In the genomic region with DNA sequence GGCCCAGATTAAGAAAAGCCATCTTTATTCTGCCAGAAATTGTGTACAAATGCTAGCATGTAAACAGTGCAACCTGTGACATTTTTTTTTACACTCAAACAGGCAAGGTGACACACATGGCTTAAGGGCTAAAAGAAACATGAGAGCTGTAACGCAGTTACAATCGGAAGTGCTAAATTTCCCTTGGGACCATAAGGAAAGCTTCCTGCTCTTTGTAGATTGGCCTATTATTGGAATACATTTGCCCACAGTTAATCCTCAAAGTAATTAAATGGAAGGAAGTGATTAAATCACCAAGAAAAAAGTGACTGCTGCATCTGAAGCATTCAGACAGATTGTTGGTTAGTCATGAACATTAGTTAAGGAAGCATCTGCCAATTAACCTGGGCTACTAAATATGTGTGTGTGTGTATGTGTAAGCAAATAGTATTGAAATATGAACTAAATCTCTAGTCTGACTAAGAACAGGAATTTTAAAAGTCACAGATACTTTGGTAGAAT, we compare ENCODE assay signal across 1 cellular context.
TF ChIP-seq lines count a peak whose summit lies in the region.

No MANE protein-coding gene starts in this region.

TF ChIP-seq in HEK293, 187 proteins besides CTCF, POLR2A, EP300 and RAD21 (continued from another document and continues in another):
- TF ChIP-seq, protein P1, sequence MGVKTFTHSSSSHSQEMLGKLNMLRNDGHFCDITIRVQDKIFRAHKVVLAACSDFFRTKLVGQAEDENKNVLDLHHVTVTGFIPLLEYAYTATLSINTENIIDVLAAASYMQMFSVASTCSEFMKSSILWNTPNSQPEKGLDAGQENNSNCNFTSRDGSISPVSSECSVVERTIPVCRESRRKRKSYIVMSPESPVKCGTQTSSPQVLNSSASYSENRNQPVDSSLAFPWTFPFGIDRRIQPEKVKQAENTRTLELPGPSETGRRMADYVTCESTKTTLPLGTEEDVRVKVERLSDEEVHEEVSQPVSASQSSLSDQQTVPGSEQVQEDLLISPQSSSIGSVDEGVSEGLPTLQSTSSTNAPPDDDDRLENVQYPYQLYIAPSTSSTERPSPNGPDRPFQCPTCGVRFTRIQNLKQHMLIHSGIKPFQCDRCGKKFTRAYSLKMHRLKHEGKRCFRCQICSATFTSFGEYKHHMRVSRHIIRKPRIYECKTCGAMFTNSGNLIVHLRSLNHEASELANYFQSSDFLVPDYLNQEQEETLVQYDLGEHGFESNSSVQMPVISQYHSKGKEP (tag by site-specific recombination; IDR thresholded peaks at IDR 0.05): peak; percentile 91
- TF ChIP-seq ZNF48 (tag by site-specific recombination; IDR thresholded peaks at IDR 0.05) (no peak), ZNF211 (tag by site-specific recombination; IDR thresholded peaks at IDR 0.05; ENCODE audit: low read depth) (no peak), ZNF24 (tag by site-specific recombination; IDR thresholded peaks at IDR 0.05) (peak; percentile 91), RBAK (tag by site-specific recombination; IDR thresholded peaks at IDR 0.05) (no peak), ZNF561 (tag by site-specific recombination; IDR thresholded peaks at IDR 0.05; ENCODE audit: borderline replicate concordance) (no peak), ZNF404 (tag by site-specific recombination; IDR thresholded peaks at IDR 0.05) (no peak), ZNF747 (tag by site-specific recombination; IDR thresholded peaks at IDR 0.05) (no peak), KLF10 (tag by site-specific recombination; IDR thresholded peaks at IDR 0.05) (peak; percentile 74), ZNF366 (tag by site-specific recombination; conservative IDR thresholded peaks at IDR 0.05) (peak; percentile 81), YY1 (tag by site-specific recombination; IDR thresholded peaks at IDR 0.05) (no peak), MYNN (tag by site-specific recombination; IDR thresholded peaks at IDR 0.05; ENCODE audit: borderline replicate concordance) (no peak), ZNF623 (tag by site-specific recombination; IDR thresholded peaks at IDR 0.05) (no peak), ZNF302 (tag by site-specific recombination; IDR thresholded peaks at IDR 0.05; ENCODE audit: low read depth) (no peak), ZNF157 (tag by site-specific recombination; IDR thresholded peaks at IDR 0.05) (no peak), ZNF610 (tag by site-specific recombination; IDR thresholded peaks at IDR 0.05; ENCODE audit: borderline replicate concordance) (no peak), EGR2 (tag by site-specific recombination; IDR thresholded peaks at IDR 0.05; ENCODE audit: low read depth) (no peak), ZBTB1 (tag by site-specific recombination; IDR thresholded peaks at IDR 0.05) (peak; percentile 69; the same call in 1 of the 2 replicates), ZNF214 (tag by site-specific recombination; IDR thresholded peaks at IDR 0.05; ENCODE audit: borderline replicate concordance) (no peak), ZNF433 (tag by site-specific recombination; IDR thresholded peaks at IDR 0.05; ENCODE audit: low read depth) (no peak), ZNF23 (tag by site-specific recombination; IDR thresholded peaks at IDR 0.05; ENCODE audit: borderline replicate concordance) (no peak), ZNF558 (tag by site-specific recombination; IDR thresholded peaks at IDR 0.05) (no peak), ZNF585B (tag by site-specific recombination; IDR thresholded peaks at IDR 0.05) (no peak), ZSCAN23 (tag by site-specific recombination; IDR thresholded peaks at IDR 0.05) (peak; percentile 94), ZNF596 (tag by site-specific recombination; IDR thresholded peaks at IDR 0.05) (no peak), SCRT1 (tag by site-specific recombination; IDR thresholded peaks at IDR 0.05; ENCODE audit: borderline replicate concordance) (no peak), ZNF350 (tag by site-specific recombination; IDR thresholded peaks at IDR 0.05) (no peak)
- TF ChIP-seq, protein P2, sequence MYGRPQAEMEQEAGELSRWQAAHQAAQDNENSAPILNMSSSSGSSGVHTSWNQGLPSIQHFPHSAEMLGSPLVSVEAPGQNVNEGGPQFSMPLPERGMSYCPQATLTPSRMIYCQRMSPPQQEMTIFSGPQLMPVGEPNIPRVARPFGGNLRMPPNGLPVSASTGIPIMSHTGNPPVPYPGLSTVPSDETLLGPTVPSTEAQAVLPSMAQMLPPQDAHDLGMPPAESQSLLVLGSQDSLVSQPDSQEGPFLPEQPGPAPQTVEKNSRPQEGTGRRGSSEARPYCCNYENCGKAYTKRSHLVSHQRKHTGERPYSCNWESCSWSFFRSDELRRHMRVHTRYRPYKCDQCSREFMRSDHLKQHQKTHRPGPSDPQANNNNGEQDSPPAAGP (tag by site-specific recombination; IDR thresholded peaks at IDR 0.05): peak; percentile 57; the same call in 1 of the 2 replicates
- TF ChIP-seq, protein P3, sequence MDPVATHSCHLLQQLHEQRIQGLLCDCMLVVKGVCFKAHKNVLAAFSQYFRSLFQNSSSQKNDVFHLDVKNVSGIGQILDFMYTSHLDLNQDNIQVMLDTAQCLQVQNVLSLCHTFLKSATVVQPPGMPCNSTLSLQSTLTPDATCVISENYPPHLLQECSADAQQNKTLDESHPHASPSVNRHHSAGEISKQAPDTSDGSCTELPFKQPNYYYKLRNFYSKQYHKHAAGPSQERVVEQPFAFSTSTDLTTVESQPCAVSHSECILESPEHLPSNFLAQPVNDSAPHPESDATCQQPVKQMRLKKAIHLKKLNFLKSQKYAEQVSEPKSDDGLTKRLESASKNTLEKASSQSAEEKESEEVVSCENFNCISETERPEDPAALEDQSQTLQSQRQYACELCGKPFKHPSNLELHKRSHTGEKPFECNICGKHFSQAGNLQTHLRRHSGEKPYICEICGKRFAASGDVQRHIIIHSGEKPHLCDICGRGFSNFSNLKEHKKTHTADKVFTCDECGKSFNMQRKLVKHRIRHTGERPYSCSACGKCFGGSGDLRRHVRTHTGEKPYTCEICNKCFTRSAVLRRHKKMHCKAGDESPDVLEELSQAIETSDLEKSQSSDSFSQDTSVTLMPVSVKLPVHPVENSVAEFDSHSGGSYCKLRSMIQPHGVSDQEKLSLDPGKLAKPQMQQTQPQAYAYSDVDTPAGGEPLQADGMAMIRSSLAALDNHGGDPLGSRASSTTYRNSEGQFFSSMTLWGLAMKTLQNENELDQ (tag by site-specific recombination; IDR thresholded peaks at IDR 0.05; ENCODE audit: low read depth): no peak
- TF ChIP-seq, protein P4, sequence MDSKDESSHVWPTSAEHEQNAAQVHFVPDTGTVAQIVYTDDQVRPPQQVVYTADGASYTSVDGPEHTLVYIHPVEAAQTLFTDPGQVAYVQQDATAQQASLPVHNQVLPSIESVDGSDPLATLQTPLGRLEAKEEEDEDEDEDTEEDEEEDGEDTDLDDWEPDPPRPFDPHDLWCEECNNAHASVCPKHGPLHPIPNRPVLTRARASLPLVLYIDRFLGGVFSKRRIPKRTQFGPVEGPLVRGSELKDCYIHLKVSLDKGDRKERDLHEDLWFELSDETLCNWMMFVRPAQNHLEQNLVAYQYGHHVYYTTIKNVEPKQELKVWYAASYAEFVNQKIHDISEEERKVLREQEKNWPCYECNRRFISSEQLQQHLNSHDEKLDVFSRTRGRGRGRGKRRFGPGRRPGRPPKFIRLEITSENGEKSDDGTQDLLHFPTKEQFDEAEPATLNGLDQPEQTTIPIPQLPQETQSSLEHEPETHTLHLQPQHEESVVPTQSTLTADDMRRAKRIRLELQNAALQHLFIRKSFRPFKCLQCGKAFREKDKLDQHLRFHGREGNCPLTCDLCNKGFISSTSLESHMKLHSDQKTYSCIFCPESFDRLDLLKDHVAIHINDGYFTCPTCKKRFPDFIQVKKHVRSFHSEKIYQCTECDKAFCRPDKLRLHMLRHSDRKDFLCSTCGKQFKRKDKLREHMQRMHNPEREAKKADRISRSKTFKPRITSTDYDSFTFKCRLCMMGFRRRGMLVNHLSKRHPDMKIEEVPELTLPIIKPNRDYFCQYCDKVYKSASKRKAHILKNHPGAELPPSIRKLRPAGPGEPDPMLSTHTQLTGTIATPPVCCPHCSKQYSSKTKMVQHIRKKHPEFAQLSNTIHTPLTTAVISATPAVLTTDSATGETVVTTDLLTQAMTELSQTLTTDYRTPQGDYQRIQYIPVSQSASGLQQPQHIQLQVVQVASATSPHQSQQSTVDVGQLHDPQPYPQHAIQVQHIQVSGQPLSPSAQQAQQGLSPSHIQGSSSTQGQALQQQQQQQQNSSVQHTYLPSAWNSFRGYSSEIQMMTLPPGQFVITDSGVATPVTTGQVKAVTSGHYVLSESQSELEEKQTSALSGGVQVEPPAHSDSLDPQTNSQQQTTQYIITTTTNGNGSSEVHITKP (tag by site-specific recombination; IDR thresholded peaks at IDR 0.05): 0 out of 2 replicates have a peak, but pooled peaks have one; percentile 24
- TF ChIP-seq, protein P5, sequence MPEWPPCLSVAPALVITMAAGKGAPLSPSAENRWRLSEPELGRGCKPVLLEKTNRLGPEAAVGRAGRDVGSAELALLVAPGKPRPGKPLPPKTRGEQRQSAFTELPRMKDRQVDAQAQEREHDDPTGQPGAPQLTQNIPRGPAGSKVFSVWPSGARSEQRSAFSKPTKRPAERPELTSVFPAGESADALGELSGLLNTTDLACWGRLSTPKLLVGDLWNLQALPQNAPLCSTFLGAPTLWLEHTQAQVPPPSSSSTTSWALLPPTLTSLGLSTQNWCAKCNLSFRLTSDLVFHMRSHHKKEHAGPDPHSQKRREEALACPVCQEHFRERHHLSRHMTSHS (tag by site-specific recombination; IDR thresholded peaks at IDR 0.05): no peak
- TF ChIP-seq, protein P6, sequence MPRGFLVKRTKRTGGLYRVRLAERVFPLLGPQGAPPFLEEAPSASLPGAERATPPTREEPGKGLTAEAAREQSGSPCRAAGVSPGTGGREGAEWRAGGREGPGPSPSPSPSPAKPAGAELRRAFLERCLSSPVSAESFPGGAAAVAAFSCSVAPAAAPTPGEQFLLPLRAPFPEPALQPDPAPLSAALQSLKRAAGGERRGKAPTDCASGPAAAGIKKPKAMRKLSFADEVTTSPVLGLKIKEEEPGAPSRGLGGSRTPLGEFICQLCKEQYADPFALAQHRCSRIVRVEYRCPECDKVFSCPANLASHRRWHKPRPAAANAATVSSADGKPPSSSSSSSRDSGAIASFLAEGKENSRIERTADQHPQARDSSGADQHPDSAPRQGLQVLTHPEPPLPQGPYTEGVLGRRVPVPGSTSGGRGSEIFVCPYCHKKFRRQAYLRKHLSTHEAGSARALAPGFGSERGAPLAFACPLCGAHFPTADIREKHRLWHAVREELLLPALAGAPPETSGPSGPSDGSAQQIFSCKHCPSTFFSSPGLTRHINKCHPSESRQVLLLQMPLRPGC (tag by site-specific recombination; IDR thresholded peaks at IDR 0.05): peak; percentile 96
- TF ChIP-seq, protein P7, sequence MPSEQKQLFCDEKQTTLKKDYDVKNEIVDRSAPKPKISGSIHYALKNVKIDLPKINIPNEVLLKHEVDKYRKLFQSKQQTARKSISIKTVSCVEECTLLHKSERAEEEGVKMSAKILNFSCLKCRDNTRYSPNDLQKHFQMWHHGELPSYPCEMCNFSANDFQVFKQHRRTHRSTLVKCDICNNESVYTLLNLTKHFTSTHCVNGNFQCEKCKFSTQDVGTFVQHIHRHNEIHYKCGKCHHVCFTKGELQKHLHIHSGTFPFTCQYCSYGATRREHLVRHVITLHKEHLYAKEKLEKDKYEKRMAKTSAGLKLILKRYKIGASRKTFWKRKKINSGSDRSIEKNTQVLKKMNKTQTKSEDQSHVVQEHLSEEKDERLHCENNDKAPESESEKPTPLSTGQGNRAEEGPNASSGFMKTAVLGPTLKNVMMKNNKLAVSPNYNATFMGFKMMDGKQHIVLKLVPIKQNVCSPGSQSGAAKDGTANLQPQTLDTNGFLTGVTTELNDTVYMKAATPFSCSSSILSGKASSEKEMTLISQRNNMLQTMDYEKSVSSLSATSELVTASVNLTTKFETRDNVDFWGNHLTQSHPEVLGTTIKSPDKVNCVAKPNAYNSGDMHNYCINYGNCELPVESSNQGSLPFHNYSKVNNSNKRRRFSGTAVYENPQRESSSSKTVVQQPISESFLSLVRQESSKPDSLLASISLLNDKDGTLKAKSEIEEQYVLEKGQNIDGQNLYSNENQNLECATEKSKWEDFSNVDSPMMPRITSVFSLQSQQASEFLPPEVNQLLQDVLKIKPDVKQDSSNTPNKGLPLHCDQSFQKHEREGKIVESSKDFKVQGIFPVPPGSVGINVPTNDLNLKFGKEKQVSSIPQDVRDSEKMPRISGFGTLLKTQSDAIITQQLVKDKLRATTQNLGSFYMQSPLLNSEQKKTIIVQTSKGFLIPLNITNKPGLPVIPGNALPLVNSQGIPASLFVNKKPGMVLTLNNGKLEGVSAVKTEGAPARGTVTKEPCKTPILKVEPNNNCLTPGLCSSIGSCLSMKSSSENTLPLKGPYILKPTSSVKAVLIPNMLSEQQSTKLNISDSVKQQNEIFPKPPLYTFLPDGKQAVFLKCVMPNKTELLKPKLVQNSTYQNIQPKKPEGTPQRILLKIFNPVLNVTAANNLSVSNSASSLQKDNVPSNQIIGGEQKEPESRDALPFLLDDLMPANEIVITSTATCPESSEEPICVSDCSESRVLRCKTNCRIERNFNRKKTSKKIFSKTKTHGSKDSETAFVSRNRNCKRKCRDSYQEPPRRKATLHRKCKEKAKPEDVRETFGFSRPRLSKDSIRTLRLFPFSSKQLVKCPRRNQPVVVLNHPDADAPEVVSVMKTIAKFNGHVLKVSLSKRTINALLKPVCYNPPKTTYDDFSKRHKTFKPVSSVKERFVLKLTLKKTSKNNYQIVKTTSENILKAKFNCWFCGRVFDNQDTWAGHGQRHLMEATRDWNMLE (tag by site-specific recombination; conservative IDR thresholded peaks at IDR 0.05; ENCODE audit: low read depth): 0 out of 2 replicates have a peak, but pooled peaks have one; percentile 12
- TF ChIP-seq, protein P8, sequence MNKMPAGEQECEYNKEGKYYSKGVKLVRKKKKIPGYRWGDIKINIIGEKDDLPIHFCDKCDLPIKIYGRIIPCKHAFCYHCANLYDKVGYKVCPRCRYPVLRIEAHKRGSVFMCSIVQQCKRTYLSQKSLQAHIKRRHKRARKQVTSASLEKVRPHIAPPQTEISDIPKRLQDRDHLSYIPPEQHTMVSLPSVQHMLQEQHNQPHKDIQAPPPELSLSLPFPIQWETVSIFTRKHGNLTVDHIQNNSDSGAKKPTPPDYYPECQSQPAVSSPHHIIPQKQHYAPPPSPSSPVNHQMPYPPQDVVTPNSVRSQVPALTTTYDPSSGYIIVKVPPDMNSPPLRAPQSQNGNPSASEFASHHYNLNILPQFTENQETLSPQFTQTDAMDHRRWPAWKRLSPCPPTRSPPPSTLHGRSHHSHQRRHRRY (tag by site-specific recombination; IDR thresholded peaks at IDR 0.05): no peak
- TF ChIP-seq, protein P9, sequence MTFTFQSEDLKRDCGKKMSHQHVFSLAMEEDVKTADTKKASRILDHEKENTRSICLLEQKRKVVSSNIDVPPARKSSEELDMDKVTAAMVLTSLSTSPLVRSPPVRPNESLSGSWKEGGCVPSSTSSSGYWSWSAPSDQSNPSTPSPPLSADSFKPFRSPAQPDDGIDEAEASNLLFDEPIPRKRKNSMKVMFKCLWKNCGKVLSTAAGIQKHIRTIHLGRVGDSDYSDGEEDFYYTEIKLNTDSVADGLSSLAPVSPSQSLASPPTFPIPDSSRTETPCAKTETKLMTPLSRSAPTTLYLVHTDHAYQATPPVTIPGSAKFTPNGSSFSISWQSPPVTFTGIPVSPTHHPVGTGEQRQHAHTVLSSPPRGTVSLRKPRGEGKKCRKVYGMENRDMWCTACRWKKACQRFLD (tag by site-specific recombination; IDR thresholded peaks at IDR 0.05): no peak
- TF ChIP-seq, protein P10, sequence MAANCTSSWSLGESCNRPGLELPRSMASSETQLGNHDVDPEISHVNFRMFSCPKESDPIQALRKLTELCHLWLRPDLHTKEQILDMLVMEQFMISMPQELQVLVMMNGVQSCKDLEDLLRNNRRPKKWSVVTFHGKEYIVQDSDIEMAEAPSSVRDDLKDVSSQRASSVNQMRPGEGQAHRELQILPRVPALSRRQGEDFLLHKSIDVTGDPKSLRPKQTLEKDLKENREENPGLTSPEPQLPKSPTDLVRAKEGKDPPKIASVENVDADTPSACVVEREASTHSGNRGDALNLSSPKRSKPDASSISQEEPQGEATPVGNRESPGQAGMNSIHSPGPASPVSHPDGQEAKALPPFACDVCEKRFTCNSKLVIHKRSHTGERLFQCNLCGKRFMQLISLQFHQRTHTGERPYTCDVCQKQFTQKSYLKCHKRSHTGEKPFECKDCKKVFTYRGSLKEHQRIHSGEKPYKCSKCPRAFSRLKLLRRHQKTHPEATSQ (tag by site-specific recombination; IDR thresholded peaks at IDR 0.05): no peak
